ENCODE assay signal across 41 cellular contexts in genomic region chr11:112182867-112183266, GRCh38. TPM values are rescaled to one million over a fixed set of nuclear protein-coding genes. Genes with fewer than 3 reads are reported as not detected.
"Had no signal": no experiment of that assay in that cellular context is flagged by ENCODE, and none has a peak within 500 bp of the region (broad histone marks: within the 10 kb centered on the region; RNA-seq: fewer than 3 reads in every experiment).

No MANE protein-coding gene starts in this region.

- H3K4me1 ChIP-seq: ascending aorta, body of pancreas, breast epithelium had no signal

- H3K27me3 ChIP-seq: adrenal gland, ascending aorta, body of pancreas, brain microvascular endothelial cell, breast epithelium, cardiac muscle cell had no signal

- H3K4me3 Mint-ChIP-seq: activated naive CD4-positive, alpha-beta T cell treated with anti-CD3 and anti-CD28 coated beads for 36 hours; activated naive CD4-positive, alpha-beta T cell treated with anti-CD3 and anti-CD28 coated beads, Interleukin-2, amount 10 ng/mL, durations not matched to agents 7 days and 5 days; activated naive CD4-positive, alpha-beta T cell treated with anti-CD3 and anti-CD28 coated beads, Interleukin-2, amount 50 U/mL, for 24 hours; activated naive CD8-positive, alpha-beta T cell; activated naive CD8-positive, alpha-beta T cell treated with anti-CD3 and anti-CD28 coated beads for 36 hours; activated naive CD8-positive, alpha-beta T cell treated with anti-CD3 and anti-CD28 coated beads, Interleukin-2, amount 10 ng/mL, durations not matched to agents 7 days and 5 days; activated naive CD8-positive, alpha-beta T cell treated with anti-CD3 and anti-CD28 coated beads, Interleukin-2, amount 50 U/mL, for 24 hours; activated T-cell treated with anti-CD3 and anti-CD28 coated beads, Interleukin-2, amount 50 U/mL, for 24 hours; activated T-cell treated with anti-CD3 and anti-CD28 coated beads, Interleukin-2, amount 50 U/mL, for 4 hours; activated T-cell treated with anti-CD3 and anti-CD28 coated beads, Interleukin-2, amount 50 U/mL, for 72 hours; activated T-helper 1 cell treated with anti-CD3 and anti-CD28 coated beads, Interleukin-12 subunit alpha, Interleukin-12 subunit beta, Interleukin-2, Interleukin-4 antibody, amounts not matched to agents 30 ng/mL and 10 ng/mL and 1 ng/mL, durations not matched to agents 14 hours and 24 hours and 36 hours; activated T-helper 17 cell treated with anti-CD3 and anti-CD28 coated beads, Interleukin-2, amount 50 U/mL, for 72 hours; brain; central memory CD8-positive, alpha-beta T cell had no signal

- FAIRE-seq: astrocyte, bronchial epithelial cell had no signal

- H3K27ac Mint-ChIP-seq: activated naive CD4-positive, alpha-beta T cell treated with anti-CD3 and anti-CD28 coated beads for 36 hours; activated naive CD4-positive, alpha-beta T cell treated with anti-CD3 and anti-CD28 coated beads, Interleukin-2, amount 10 ng/mL, durations not matched to agents 7 days and 5 days; activated naive CD4-positive, alpha-beta T cell treated with anti-CD3 and anti-CD28 coated beads, Interleukin-2, amount 50 U/mL, for 24 hours; activated naive CD4-positive, alpha-beta T cell treated with anti-CD3 and anti-CD28 coated beads, Interleukin-2, amount 50 U/mL, for 72 hours; activated naive CD8-positive, alpha-beta T cell; activated naive CD8-positive, alpha-beta T cell treated with anti-CD3 and anti-CD28 coated beads for 36 hours; activated naive CD8-positive, alpha-beta T cell treated with anti-CD3 and anti-CD28 coated beads, Interleukin-2, amount 10 ng/mL, durations not matched to agents 7 days and 5 days; activated naive CD8-positive, alpha-beta T cell treated with anti-CD3 and anti-CD28 coated beads, Interleukin-2, amount 50 U/mL, for 24 hours; activated T-cell treated with anti-CD3 and anti-CD28 coated beads, Interleukin-2, amount 50 U/mL, for 24 hours; activated T-cell treated with anti-CD3 and anti-CD28 coated beads, Interleukin-2, amount 50 U/mL, for 72 hours; activated T-helper 1 cell treated with anti-CD3 and anti-CD28 coated beads, Interleukin-12 subunit alpha, Interleukin-12 subunit beta, Interleukin-2, Interleukin-4 antibody, amounts not matched to agents 30 ng/mL and 10 ng/mL and 1 ng/mL, durations not matched to agents 14 hours and 24 hours and 36 hours; activated T-helper 17 cell treated with anti-CD3 and anti-CD28 coated beads, Interleukin-2, amount 50 U/mL, for 72 hours; activated T-helper 2 cell treated with anti-CD3 and anti-CD28 coated beads, Interferon-gamma antibody, Interleukin-2, Interleukin-4, amounts not matched to agents 10 μg/mL and 5 μg/mL and 100 μg/mL, durations not matched to agents 14 hours and 24 hours and 36 hours; brain had no signal

- H3K9me3 ChIP-seq: adrenal gland, ascending aorta, body of pancreas, breast epithelium had no signal

- H3K4me1 Mint-ChIP-seq: activated naive CD4-positive, alpha-beta T cell treated with anti-CD3 and anti-CD28 coated beads, Interleukin-2, amount 10 ng/mL, durations not matched to agents 7 days and 5 days; activated naive CD4-positive, alpha-beta T cell treated with anti-CD3 and anti-CD28 coated beads, Interleukin-2, amount 50 U/mL, for 24 hours; activated naive CD8-positive, alpha-beta T cell treated with anti-CD3 and anti-CD28 coated beads for 36 hours; activated T-helper 17 cell treated with anti-CD3 and anti-CD28 coated beads, Interleukin-2, amount 50 U/mL, for 72 hours; brain had no signal

- H3K27ac ChIP-seq: adrenal gland, ascending aorta, body of pancreas, brain microvascular endothelial cell, breast epithelium, cardiac muscle cell had no signal

- H3K9me3 Mint-ChIP-seq: activated naive CD4-positive, alpha-beta T cell treated with anti-CD3 and anti-CD28 coated beads for 36 hours; activated naive CD4-positive, alpha-beta T cell treated with anti-CD3 and anti-CD28 coated beads, Interleukin-2, amount 10 ng/mL, durations not matched to agents 7 days and 5 days; activated naive CD4-positive, alpha-beta T cell treated with anti-CD3 and anti-CD28 coated beads, Interleukin-2, amount 50 U/mL, for 24 hours; activated naive CD8-positive, alpha-beta T cell treated with anti-CD3 and anti-CD28 coated beads for 36 hours; activated naive CD8-positive, alpha-beta T cell treated with anti-CD3 and anti-CD28 coated beads, Interleukin-2, amount 10 ng/mL, durations not matched to agents 7 days and 5 days; activated T-cell treated with anti-CD3 and anti-CD28 coated beads, Interleukin-2, amount 50 U/mL, for 24 hours; activated T-cell treated with anti-CD3 and anti-CD28 coated beads, Interleukin-2, amount 50 U/mL, for 4 hours; activated T-cell treated with anti-CD3 and anti-CD28 coated beads, Interleukin-2, amount 50 U/mL, for 72 hours; activated T-helper 1 cell treated with anti-CD3 and anti-CD28 coated beads, Interleukin-12 subunit alpha, Interleukin-12 subunit beta, Interleukin-2, Interleukin-4 antibody, amounts not matched to agents 30 ng/mL and 10 ng/mL and 1 ng/mL, durations not matched to agents 14 hours and 24 hours and 36 hours; activated T-helper 17 cell treated with anti-CD3 and anti-CD28 coated beads, Interleukin-2, amount 50 U/mL, for 72 hours; activated T-helper 2 cell treated with anti-CD3 and anti-CD28 coated beads, Interferon-gamma antibody, Interleukin-2, Interleukin-4, amounts not matched to agents 10 μg/mL and 5 μg/mL and 100 μg/mL, durations not matched to agents 14 hours and 24 hours and 36 hours; central memory CD8-positive, alpha-beta T cell had no signal

- H3K36me3 Mint-ChIP-seq: activated naive CD4-positive, alpha-beta T cell treated with anti-CD3 and anti-CD28 coated beads, Interleukin-2, amount 10 ng/mL, durations not matched to agents 7 days and 5 days; activated naive CD4-positive, alpha-beta T cell treated with anti-CD3 and anti-CD28 coated beads, Interleukin-2, amount 50 U/mL, for 24 hours; activated naive CD8-positive, alpha-beta T cell treated with anti-CD3 and anti-CD28 coated beads, Interleukin-2, amount 10 ng/mL, durations not matched to agents 7 days and 5 days had no signal

- H3K4me3 ChIP-seq: adrenal gland, ascending aorta, body of pancreas, breast epithelium, cardiac muscle cell had no signal

- H3K36me3 ChIP-seq: ascending aorta, brain microvascular endothelial cell, breast epithelium, cardiac muscle cell had no signal

- DNase-seq: activated effector memory CD4-positive, alpha-beta T cell treated with anti-CD3 and anti-CD28 coated beads, Interleukin-2, amount 50 U/mL, for 16 hours; activated effector memory CD4-positive, alpha-beta T cell treated with Interleukin-2 at 50 U/mL for 16 hours; activated gamma-delta T cell; activated gamma-delta T cell treated with Interleukin-2 at 50 U/mL for 16 hours; activated naive CD4-positive, alpha-beta T cell; activated naive CD4-positive, alpha-beta T cell treated with anti-CD3 and anti-CD28 coated beads for 36 hours; activated naive CD4-positive, alpha-beta T cell treated with anti-CD3 and anti-CD28 coated beads, Interleukin-2, amount 10 ng/mL, durations not matched to agents 7 days and 5 days; activated naive CD4-positive, alpha-beta T cell treated with anti-CD3 and anti-CD28 coated beads, Interleukin-2, amount 50 U/mL, for 16 hours; activated naive CD4-positive, alpha-beta T cell treated with Interleukin-2 at 50 U/mL for 16 hours; activated naive CD8-positive, alpha-beta T cell treated with anti-CD3 and anti-CD28 coated beads for 36 hours; activated naive CD8-positive, alpha-beta T cell treated with anti-CD3 and anti-CD28 coated beads, Interleukin-2, amount 10 ng/mL, durations not matched to agents 7 days and 5 days; activated naive CD8-positive, alpha-beta T cell treated with anti-CD3 and anti-CD28 coated beads, Interleukin-2, amount 50 U/mL, for 24 hours; activated T-cell treated with anti-CD3 and anti-CD28 coated beads, Interleukin-2, amount 50 U/mL, for 24 hours; activated T-cell treated with anti-CD3 and anti-CD28 coated beads, Interleukin-2, amount 50 U/mL, for 4 hours; activated T-cell treated with anti-CD3 and anti-CD28 coated beads, Interleukin-2, amount 50 U/mL, for 48 hours; activated T-cell treated with anti-CD3 and anti-CD28 coated beads, Interleukin-2, amount 50 U/mL, for 72 hours; adrenal gland; amniotic stem cell; amygdala; anterior cingulate cortex; aorta; body of pancreas; brain microvascular endothelial cell; caudate nucleus; central memory CD4-positive, alpha-beta T cell; cerebellar nuclear complex had no signal

- ATAC-seq: activated naive CD4-positive, alpha-beta T cell treated with anti-CD3 and anti-CD28 coated beads, Interleukin-2, amount 50 U/mL, for 72 hours; activated naive CD8-positive, alpha-beta T cell treated with anti-CD3 and anti-CD28 coated beads, Interleukin-2, amount 50 U/mL, for 24 hours; activated T-cell treated with anti-CD3 and anti-CD28 coated beads, Interleukin-2, amount 50 U/mL, for 4 hours; activated T-cell treated with anti-CD3 and anti-CD28 coated beads, Interleukin-2, amount 50 U/mL, for 72 hours; activated T-helper 17 cell treated with anti-CD3 and anti-CD28 coated beads, Interleukin-2, amount 50 U/mL, for 72 hours; body of pancreas had no signal

RNA-seq across cellular contexts. Expression of gene BCO2, which starts 7.6 kb away (rescaled TPM):
- total RNA-seq: ascending aorta had no signal

RNA-seq across cellular contexts. Expression of gene TEX12, which starts 15.7 kb away (rescaled TPM):
- total RNA-seq: activated naive CD4-positive, alpha-beta T cell treated with anti-CD3 and anti-CD28 coated beads for 36 hours; activated T-helper 1 cell treated with anti-CD3 and anti-CD28 coated beads, Interleukin-12 subunit alpha, Interleukin-12 subunit beta, Interleukin-2, Interleukin-4 antibody, amounts not matched to agents 30 ng/mL and 10 ng/mL and 1 ng/mL, durations not matched to agents 14 hours and 24 hours and 36 hours; activated T-helper 2 cell treated with anti-CD3 and anti-CD28 coated beads, Interferon-gamma antibody, Interleukin-2, Interleukin-4, amounts not matched to agents 10 μg/mL and 5 μg/mL and 100 μg/mL, durations not matched to agents 14 hours and 24 hours and 36 hours; adrenal gland; ascending aorta; astrocyte; body of pancreas; cardiac muscle cell; chondrocyte had no signal
- polyA plus RNA-seq: adipose tissue, aorta had no signal

RNA-seq across cellular contexts. Expression of gene IL18, which starts 19.0 kb away (rescaled TPM):
- total RNA-seq: activated naive CD4-positive, alpha-beta T cell treated with anti-CD3 and anti-CD28 coated beads for 36 hours; activated naive CD4-positive, alpha-beta T cell treated with anti-CD3 and anti-CD28 coated beads, Interleukin-2, amount 50 U/mL, for 72 hours; activated T-cell treated with anti-CD3 and anti-CD28 coated beads, Interleukin-2, amount 50 U/mL, for 4 hours; activated T-helper 17 cell treated with anti-CD3 and anti-CD28 coated beads, Interleukin-2, amount 50 U/mL, for 72 hours had no signal
